34 cellular contexts compared by ENCODE assay signal in genomic region chr10:10515479-10516204, GRCh38.
A peak's percentile ranks its signal among the peaks of the same experiment; 100 is the strongest.
DNase-seq lines count a peak whose midpoint lies in the region; ATAC-seq, FAIRE-seq and TF ChIP-seq lines count a peak whose summit lies in the region.
"Had no signal": no experiment of that assay in that cellular context is flagged by ENCODE, and none has a peak within 500 bp of the region (broad histone marks: within the 10 kb centered on the region; RNA-seq: fewer than 3 reads in every experiment).

No MANE protein-coding gene starts in this region.

- no peak overlapping the region for H3K27ac Mint-ChIP-seq in activated naive CD4-positive, alpha-beta T cell treated with anti-CD3 and anti-CD28 coated beads for 36 hours
- no peak overlapping the region for H3K27ac Mint-ChIP-seq in mesothelial cell of epicardium
- H3K27ac Mint-ChIP-seq: activated CD8-positive, alpha-beta T cell treated with anti-CD3 and anti-CD28 coated beads, Interleukin-2, amount 10 ng/mL, durations not matched to agents 7 days and 5 days; activated naive CD8-positive, alpha-beta T cell treated with anti-CD3 and anti-CD28 coated beads, Interleukin-2, amount 50 U/mL, for 24 hours; B cell; T-helper 1 cell treated with Interleukin-12 subunit alpha and Interleukin-12 subunit beta and Interleukin-4 antibody, amounts not matched to agents 30 μg/mL and 1 μg/mL, for 36 hours had no signal

- no peak for TF ChIP-seq CTCF in coronary artery (IDR thresholded peaks at IDR 0.05)
- no peak for TF ChIP-seq CTCF in keratinocyte (optimal IDR thresholded peaks at IDR 0.05 in 1 of 3, IDR thresholded peaks at IDR 0.05 in 1 of 3, conservative IDR thresholded peaks at IDR 0.05 in 1 of 3; ENCODE audit: extremely low read depth in 1 of 3, insufficient read depth in 2 of 3, low read length in 3 of 3)
- no peak for TF ChIP-seq CTCF in thoracic aorta (IDR thresholded peaks at IDR 0.05)
- no peak for TF ChIP-seq CTCF in mesothelial cell of epicardium (IDR thresholded peaks at IDR 0.05; ENCODE audit: unreplicated experiment)

- no peaks in the 10 kb centered on the region for H3K36me3 Mint-ChIP-seq in activated naive CD4-positive, alpha-beta T cell treated with anti-CD3 and anti-CD28 coated beads for 36 hours (ENCODE audit: low read depth)
- no peaks in the 10 kb centered on the region for H3K36me3 Mint-ChIP-seq in mesothelial cell of epicardium

- dilution Hi-C loops in keratinocyte (cut with MboI; ENCODE audit: extremely low pct_ligation_motif_present, low sequenced_read_pairs) = no loop called here

- no peaks in the 10 kb centered on the region for H3K9me1 ChIP-seq in keratinocyte (ENCODE audit: control insufficient read depth, extremely low read depth, insufficient read depth, low read length)

- H3K79me2 ChIP-seq in keratinocyte (ENCODE audit: control insufficient read depth, insufficient read depth, low read length) = no peaks in the 10 kb centered on the region

- intact Hi-C loops in Right ventricle myocardium superior (cut with DNase I) = no loop called here
- intact Hi-C loops in cardiac septum (cut with DNase I) = no loop called here
- intact Hi-C loops in activated naive CD4-positive, alpha-beta T cell treated with anti-CD3 and anti-CD28 coated beads for 36 hours (cut with micrococcal nuclease) = no loop called here

- H4K20me1 ChIP-seq in keratinocyte (ENCODE audit: control insufficient read depth, extremely low read depth, insufficient read depth, low read length) = no peaks in the 10 kb centered on the region

- H3K4me3 ChIP-seq in coronary artery (peak overlapping the region; percentile 26), keratinocyte (ENCODE audit: control insufficient read depth in 2 of 3, extremely low read depth in 1 of 3, insufficient read depth in 2 of 3, low read depth in 1 of 3, low read length in 3 of 3) (no peak overlapping the region), thoracic aorta (peak overlapping the region; percentile 34)
- H3K4me3 ChIP-seq: breast epithelium, mucosa of descending colon, SK-N-MC had no signal

- no peak overlapping the region for H3K4me3 Mint-ChIP-seq in activated naive CD4-positive, alpha-beta T cell treated with anti-CD3 and anti-CD28 coated beads for 36 hours
- H3K4me3 Mint-ChIP-seq in mesothelial cell of epicardium = no peak overlapping the region
- H3K4me3 Mint-ChIP-seq: activated CD8-positive, alpha-beta T cell treated with anti-CD3 and anti-CD28 coated beads, Interleukin-2, amount 10 ng/mL, durations not matched to agents 7 days and 5 days; activated naive CD8-positive, alpha-beta T cell treated with anti-CD3 and anti-CD28 coated beads, Interleukin-2, amount 50 U/mL, for 24 hours; B cell; neural crest cell; T-helper 1 cell treated with Interleukin-12 subunit alpha and Interleukin-12 subunit beta and Interleukin-4 antibody, amounts not matched to agents 30 μg/mL and 1 μg/mL, for 36 hours had no signal

- peak; percentile 58 for ATAC-seq in Right ventricle myocardium superior (ENCODE audit: poor library complexity)
- no peak for ATAC-seq in thoracic aorta (ENCODE audit: insufficient number of reproducible peaks, low FRiP score, low read depth)
- ATAC-seq: activated CD8-positive, alpha-beta T cell treated with anti-CD3 and anti-CD28 coated beads, Interleukin-2, amount 10 ng/mL, durations not matched to agents 7 days and 5 days; activated naive CD8-positive, alpha-beta T cell treated with anti-CD3 and anti-CD28 coated beads, Interleukin-2, amount 50 U/mL, for 24 hours; mucosa of descending colon had no signal

- H3K4me2 ChIP-seq in keratinocyte (ENCODE audit: control insufficient read depth, extremely low read depth, insufficient read depth, low read depth, low read length) = peak overlapping the region; percentile 30

- H3K4me1 ChIP-seq in keratinocyte (ENCODE audit: control insufficient read depth, extremely low read depth, insufficient read depth, low read length) (no peaks in the 10 kb centered on the region), thoracic aorta (ENCODE audit: control insufficient read depth in 1 of 2, low read depth in 2 of 2) (peaks cover 0 to 12% of the 10 kb centered on the region in 2 donors)
- H3K4me1 ChIP-seq: breast epithelium had no signal

- no peak for FAIRE-seq in keratinocyte (lab: Jason Lieb, UNC)
- FAIRE-seq: endometrium, H1, HTR-8/SVneo had no signal

- H3K27me3 ChIP-seq in keratinocyte (ENCODE audit: control insufficient read depth, extremely low read depth, insufficient read depth, low read length) = no peaks in the 10 kb centered on the region
- H3K27me3 ChIP-seq in thoracic aorta (replicated peaks; ENCODE audit: insufficient read depth) = no peaks in the 10 kb centered on the region
- H3K27me3 ChIP-seq: breast epithelium had no signal

- H3K27ac ChIP-seq in coronary artery (no peak overlapping the region), keratinocyte (ENCODE audit: control insufficient read depth, insufficient read depth, low read length) (no peak overlapping the region), thoracic aorta (peak overlapping the region in 1 of 2 donors; percentile 9)
- H3K27ac ChIP-seq: breast epithelium, SK-N-MC had no signal

- H3K9ac ChIP-seq in keratinocyte (ENCODE audit: control insufficient read depth, extremely low read depth, insufficient read depth, low read length) = no peak overlapping the region

- H2AFZ ChIP-seq in keratinocyte (ENCODE audit: control insufficient read depth, low read length) = no peak overlapping the region

- no peak for DNase-seq in Right ventricle myocardium superior
- no peak for DNase-seq in cardiac septum (ENCODE audit: low spot score)
- DNase-seq in coronary artery (ENCODE audit: low spot score) = no peak
- DNase-seq in keratinocyte (ENCODE audit: low read depth, low spot score) = no peak
- DNase-seq in thoracic aorta (ENCODE audit: low spot score) = no peak
- no peak for DNase-seq in activated naive CD4-positive, alpha-beta T cell treated with anti-CD3 and anti-CD28 coated beads for 36 hours
- no peak for DNase-seq in NCI-H1694 treated with DMSO at 0.1 percent for 48 hours (lab: John Stamatoyannopoulos, UW)
- DNase-seq in mesothelial cell of epicardium (ENCODE audit: low spot score in 2 of 2, unreplicated experiment in 2 of 2) = no peak
- DNase-seq: activated CD4-positive, alpha-beta T cell treated with anti-CD3 and anti-CD28 coated beads for 1 hour; activated CD8-positive, alpha-beta T cell treated with anti-CD3 and anti-CD28 coated beads, Interleukin-2, amount 10 ng/mL, durations not matched to agents 7 days and 5 days; activated effector memory CD4-positive, alpha-beta T cell treated with anti-CD3 and anti-CD28 coated beads, Interleukin-2, amount 50 U/mL, for 16 hours; activated naive CD8-positive, alpha-beta T cell treated with anti-CD3 and anti-CD28 coated beads, Interleukin-2, amount 50 U/mL, for 24 hours; activated T-cell treated with anti-CD3 and anti-CD28 coated beads for 4 hours; DMS53; GF-D8; head of caudate nucleus; KG1; mucosa of descending colon; NCI-H1048; NCI-H1930; NCI-H2227 treated with DMSO at 0.1 percent for 48 hours; NCI-H748 treated with DMSO at 0.1 percent for 48 hours; posterior cingulate gyrus; RPMI8226; stimulated activated CD4-positive, alpha-beta T cell treated with anti-CD3 and anti-CD28 coated beads, Interleukin-2, amount 100 ng/mL, for 24 hours; substantia nigra had no signal

- peaks cover 6% of the 10 kb centered on the region for H3K4me1 Mint-ChIP-seq in activated naive CD4-positive, alpha-beta T cell treated with anti-CD3 and anti-CD28 coated beads for 36 hours (ENCODE audit: low read depth)
- peaks cover 11% of the 10 kb centered on the region for H3K4me1 Mint-ChIP-seq in mesothelial cell of epicardium

- CTCF ChIA-PET in activated naive CD4-positive, alpha-beta T cell treated with anti-CD3 and anti-CD28 coated beads for 36 hours (lab: Charles Lee) = no interaction called here

- H3K9me3 ChIP-seq in keratinocyte (ENCODE audit: control insufficient read depth, low read depth, low read length) = no peaks in the 10 kb centered on the region
- H3K9me3 ChIP-seq in thoracic aorta = no peaks in the 10 kb centered on the region
- H3K9me3 ChIP-seq: breast epithelium, mucosa of descending colon had no signal

- H3K36me3 ChIP-seq in keratinocyte (ENCODE audit: control insufficient read depth in 2 of 2, extremely low read depth in 1 of 2, insufficient read depth in 2 of 2, low read length in 2 of 2) = no peaks in the 10 kb centered on the region
- no peaks in the 10 kb centered on the region for H3K36me3 ChIP-seq in thoracic aorta
- H3K36me3 ChIP-seq: breast epithelium had no signal

- no peaks in the 10 kb centered on the region for H3K9me3 Mint-ChIP-seq in activated naive CD4-positive, alpha-beta T cell treated with anti-CD3 and anti-CD28 coated beads for 36 hours
- no peaks in the 10 kb centered on the region for H3K9me3 Mint-ChIP-seq in mesothelial cell of epicardium
- H3K9me3 Mint-ChIP-seq: activated naive CD8-positive, alpha-beta T cell treated with anti-CD3 and anti-CD28 coated beads, Interleukin-2, amount 50 U/mL, for 24 hours; T-helper 1 cell treated with Interleukin-12 subunit alpha and Interleukin-12 subunit beta and Interleukin-4 antibody, amounts not matched to agents 30 μg/mL and 1 μg/mL, for 36 hours had no signal

- peaks cover 28% of the 10 kb centered on the region for H3K27me3 Mint-ChIP-seq in activated naive CD4-positive, alpha-beta T cell treated with anti-CD3 and anti-CD28 coated beads for 36 hours (ENCODE audit: low read depth)
- H3K27me3 Mint-ChIP-seq in mesothelial cell of epicardium (ENCODE audit: low read depth) = no peaks in the 10 kb centered on the region
- H3K27me3 Mint-ChIP-seq: B cell had no signal

Comparison
In these comparisons a context has a peak if more than half of its experiments do, and no peak if none do; other contexts are left out.
1. H3K4me3 ChIP-seq: peak in coronary artery (single experiment) and thoracic aorta (single experiment); none in keratinocyte (0 of 3).